20 cellular contexts compared by ENCODE assay signal in genomic region chr21:34345091-34345871, GRCh38. TPM values are rescaled to one million over a fixed set of nuclear protein-coding genes. Genes with fewer than 3 reads are reported as not detected.
A peak's percentile ranks its signal among the peaks of the same experiment; 100 is the strongest.
DNase-seq lines count a peak whose midpoint lies in the region; ATAC-seq and TF ChIP-seq lines count a peak whose summit lies in the region.
"Had no signal": no experiment of that assay in that cellular context is flagged by ENCODE, and none has a peak within 500 bp of the region (broad histone marks: within the 10 kb centered on the region; RNA-seq: fewer than 3 reads in every experiment).

No MANE protein-coding gene starts in this region.

- H3K23ac ChIP-seq in mesenchymal stem cell (ENCODE audit: low read length in 2 of 2) = no peak overlapping the region

- DNase-seq in SJSA1 (ENCODE audit: low read depth in 1 of 2, low spot score in 2 of 2) (peak; percentile 56 to 71), esophagus squamous epithelium (lab: John Stamatoyannopoulos, UW) (no peak), mesenchymal stem cell (peak; percentile 30), tibial artery (no peak), epidermal melanocyte (ENCODE audit: insufficient read length, low spot score) (no peak)
- DNase-seq in CD8-positive, alpha-beta memory T cell = no peak
- no peak for DNase-seq in activated CD4-positive, alpha-beta memory T cell treated with anti-CD3 and anti-CD28 coated beads, Interleukin-2, amount 10 ng/mL, durations not matched to agents 7 days and 5 days
- DNase-seq: activated CD8-positive, alpha-beta T cell treated with anti-CD3 and anti-CD28 coated beads, Interleukin-2, amount 10 ng/mL, durations not matched to agents 7 days and 5 days; head of caudate nucleus; naive thymus-derived CD8-positive, alpha-beta T cell; NCI-H187; NCI-H524; spleen had no signal

- CTCF ChIA-PET in CD8-positive, alpha-beta memory T cell (lab: Charles Lee) = interaction anchor here (1.6 to 11.1 kb wide), 2 partner anchors 9 to 423 kb away, joined by 4 to 190 read pairs; no protein-coding TSS in a partner anchor
- CTCF ChIA-PET in activated CD4-positive, alpha-beta memory T cell treated with anti-CD3 and anti-CD28 coated beads, Interleukin-2, amount 10 ng/mL, durations not matched to agents 7 days and 5 days (lab: Charles Lee) = interaction anchor here (0.9 to 7.9 kb wide), 3 partner anchors 101 to 424 kb away, joined by 3 to 253 read pairs (median 8); no protein-coding TSS in a partner anchor

- H2AK5ac ChIP-seq in mesenchymal stem cell (ENCODE audit: low read length, severe bottlenecking) = peak overlapping the region; percentile 33

- 71 to 73% methylated on average over 7 to 13 of the region's 15 CpGs for WGBS in esophagus squamous epithelium, 2 donors
- WGBS in mesenchymal stem cell = 62% methylated on average over 14 of the region's 15 CpGs

- H3K4me1 Mint-ChIP-seq in CD8-positive, alpha-beta memory T cell = peaks cover 8 to 11% (median 10%) of the 10 kb centered on the region in 3 donors
- H3K4me1 Mint-ChIP-seq in activated CD4-positive, alpha-beta memory T cell treated with anti-CD3 and anti-CD28 coated beads, Interleukin-2, amount 10 ng/mL, durations not matched to agents 7 days and 5 days = peaks cover 8% of the 10 kb centered on the region
- H3K4me1 Mint-ChIP-seq in stimulated activated memory B cell treated with anti-CD40 and anti-IgM and Interleukin-4, amounts not matched to agents 10 μg/mL and 1 μg/mL and 100 μg/mL, for 72 hours = peaks cover 7% of the 10 kb centered on the region
- H3K4me1 Mint-ChIP-seq: endodermal cell had no signal

- no peak for TF ChIP-seq CTCF in esophagus squamous epithelium (IDR thresholded peaks at IDR 0.05)
- TF ChIP-seq CTCF in tibial artery (IDR thresholded peaks at IDR 0.05) = no peak

- no peaks in the 10 kb centered on the region for H3K9me3 ChIP-seq in SJSA1 (replicated peaks)
- H3K9me3 ChIP-seq in esophagus squamous epithelium = no peaks in the 10 kb centered on the region
- no peaks in the 10 kb centered on the region for H3K9me3 ChIP-seq in mesenchymal stem cell (ENCODE audit: control insufficient read depth, low read length)
- no peaks in the 10 kb centered on the region for H3K9me3 ChIP-seq in tibial artery
- H3K9me3 ChIP-seq in CD8-positive, alpha-beta memory T cell (ENCODE audit: low read length) = no peaks in the 10 kb centered on the region
- H3K9me3 ChIP-seq: body of pancreas, spleen had no signal

- H2BK5ac ChIP-seq in mesenchymal stem cell (ENCODE audit: low read depth, low read length, poor library complexity, severe bottlenecking) = peak overlapping the region; percentile 49

- H2AFZ ChIP-seq in mesenchymal stem cell (ENCODE audit: low read depth, low read length) = no peak overlapping the region

- no peaks in the 10 kb centered on the region for H3K36me3 Mint-ChIP-seq in CD8-positive, alpha-beta memory T cell
- no peaks in the 10 kb centered on the region for H3K36me3 Mint-ChIP-seq in activated CD4-positive, alpha-beta memory T cell treated with anti-CD3 and anti-CD28 coated beads, Interleukin-2, amount 10 ng/mL, durations not matched to agents 7 days and 5 days (ENCODE audit: low read depth)
- H3K36me3 Mint-ChIP-seq in stimulated activated memory B cell treated with anti-CD40 and anti-IgM and Interleukin-4, amounts not matched to agents 10 μg/mL and 1 μg/mL and 100 μg/mL, for 72 hours = no peaks in the 10 kb centered on the region
- H3K36me3 Mint-ChIP-seq: CD14-positive monocyte; naive thymus-derived CD8-positive, alpha-beta T cell had no signal

- H3K9me3 Mint-ChIP-seq in CD8-positive, alpha-beta memory T cell = peaks cover 0 to 2% (median 0%) of the 10 kb centered on the region in 5 donors
- H3K9me3 Mint-ChIP-seq in activated CD4-positive, alpha-beta memory T cell treated with anti-CD3 and anti-CD28 coated beads, Interleukin-2, amount 10 ng/mL, durations not matched to agents 7 days and 5 days = no peaks in the 10 kb centered on the region
- no peaks in the 10 kb centered on the region for H3K9me3 Mint-ChIP-seq in stimulated activated memory B cell treated with anti-CD40 and anti-IgM and Interleukin-4, amounts not matched to agents 10 μg/mL and 1 μg/mL and 100 μg/mL, for 72 hours
- H3K9me3 Mint-ChIP-seq: CD14-positive monocyte; naive thymus-derived CD8-positive, alpha-beta T cell had no signal

- H2BK120ac ChIP-seq in mesenchymal stem cell (ENCODE audit: low read depth, low read length) = peak overlapping the region; percentile 87

- H4K91ac ChIP-seq in mesenchymal stem cell (ENCODE audit: low read length) = peak overlapping the region; percentile 97

- H3K4me1 ChIP-seq in SJSA1 (replicated peaks) = peaks cover 40% of the 10 kb centered on the region
- peaks cover 0 to 15% (median 0%) of the 10 kb centered on the region in 3 donors for H3K4me1 ChIP-seq in esophagus squamous epithelium
- peaks cover 18% of the 10 kb centered on the region for H3K4me1 ChIP-seq in mesenchymal stem cell (ENCODE audit: control insufficient read depth, insufficient read depth, low read depth, low read length)
- H3K4me1 ChIP-seq in tibial artery = peaks cover 0 to 52% (median 35%) of the 10 kb centered on the region in 4 donors
- H3K4me1 ChIP-seq in CD8-positive, alpha-beta memory T cell (ENCODE audit: insufficient read depth, low read length) = no peaks in the 10 kb centered on the region
- H3K4me1 ChIP-seq: body of pancreas, spleen had no signal

- no peak overlapping the region for H3K4me3 Mint-ChIP-seq in CD8-positive, alpha-beta memory T cell
- no peak overlapping the region for H3K4me3 Mint-ChIP-seq in activated CD4-positive, alpha-beta memory T cell treated with anti-CD3 and anti-CD28 coated beads, Interleukin-2, amount 10 ng/mL, durations not matched to agents 7 days and 5 days
- H3K4me3 Mint-ChIP-seq in stimulated activated memory B cell treated with anti-CD40 and anti-IgM and Interleukin-4, amounts not matched to agents 10 μg/mL and 1 μg/mL and 100 μg/mL, for 72 hours = no peak overlapping the region
- H3K4me3 Mint-ChIP-seq: activated CD8-positive, alpha-beta T cell treated with anti-CD3 and anti-CD28 coated beads, Interleukin-2, amount 10 ng/mL, durations not matched to agents 7 days and 5 days; CD14-positive monocyte; endodermal cell; naive thymus-derived CD8-positive, alpha-beta T cell had no signal

- H3K18ac ChIP-seq in mesenchymal stem cell (ENCODE audit: low read depth in 1 of 2, low read length in 2 of 2) = peak overlapping the region; percentile 76 to 83

- peak overlapping the region; percentile 56 for H3K27ac ChIP-seq in SJSA1
- peak overlapping the region in 3 of 4 donors; percentile 62 to 75 (median 69) for H3K27ac ChIP-seq in esophagus squamous epithelium
- no peak overlapping the region for H3K27ac ChIP-seq in mesenchymal stem cell (ENCODE audit: low read length, poor library complexity, severe bottlenecking)
- peak overlapping the region; percentile 77 to 83 for H3K27ac ChIP-seq in tibial artery
- H3K27ac ChIP-seq in CD8-positive, alpha-beta memory T cell (ENCODE audit: low read depth, low read length) = no peak overlapping the region
- H3K27ac ChIP-seq: body of pancreas, spleen had no signal

- no peak overlapping the region for H3K27ac Mint-ChIP-seq in CD8-positive, alpha-beta memory T cell
- H3K27ac Mint-ChIP-seq in activated CD4-positive, alpha-beta memory T cell treated with anti-CD3 and anti-CD28 coated beads, Interleukin-2, amount 10 ng/mL, durations not matched to agents 7 days and 5 days = no peak overlapping the region
- no peak overlapping the region for H3K27ac Mint-ChIP-seq in stimulated activated memory B cell treated with anti-CD40 and anti-IgM and Interleukin-4, amounts not matched to agents 10 μg/mL and 1 μg/mL and 100 μg/mL, for 72 hours
- H3K27ac Mint-ChIP-seq: activated CD8-positive, alpha-beta T cell treated with anti-CD3 and anti-CD28 coated beads, Interleukin-2, amount 10 ng/mL, durations not matched to agents 7 days and 5 days; CD14-positive monocyte; endodermal cell had no signal

- peak overlapping the region; percentile 46 for H3K4me2 ChIP-seq in mesenchymal stem cell (ENCODE audit: low read length, poor library complexity, severe bottlenecking)

- no peak for ATAC-seq in stimulated activated memory B cell treated with anti-CD40 and anti-IgM and Interleukin-4, amounts not matched to agents 10 μg/mL and 1 μg/mL and 100 μg/mL, for 72 hours
- ATAC-seq: activated CD8-positive, alpha-beta T cell treated with anti-CD3 and anti-CD28 coated beads, Interleukin-2, amount 10 ng/mL, durations not matched to agents 7 days and 5 days; body of pancreas; left lobe of liver; naive thymus-derived CD8-positive, alpha-beta T cell had no signal

- H3K36me3 ChIP-seq in SJSA1 (no peaks in the 10 kb centered on the region), esophagus squamous epithelium (no peaks in the 10 kb centered on the region), mesenchymal stem cell (ENCODE audit: control insufficient read depth in 1 of 2, insufficient read depth in 2 of 2, low read depth in 1 of 2, low read length in 2 of 2) (no peaks in the 10 kb centered on the region), tibial artery (no peaks in the 10 kb centered on the region)
- H3K36me3 ChIP-seq in CD8-positive, alpha-beta memory T cell (ENCODE audit: insufficient read depth, low read length) = no peaks in the 10 kb centered on the region
- H3K36me3 ChIP-seq: spleen had no signal

- peak overlapping the region; percentile 89 for H2BK15ac ChIP-seq in mesenchymal stem cell (ENCODE audit: low read depth, poor library complexity, severe bottlenecking)

- TF ChIP-seq POLR2A in esophagus squamous epithelium (IDR thresholded peaks at IDR 0.05) = no peak

- H2BK12ac ChIP-seq in mesenchymal stem cell (ENCODE audit: low read length in 2 of 2) = peak overlapping the region; percentile 86 to 92

- H3K27me3 ChIP-seq in SJSA1 (replicated peaks) = no peaks in the 10 kb centered on the region
- peaks cover 0 to 6% (median 0%) of the 10 kb centered on the region in 4 donors for H3K27me3 ChIP-seq in esophagus squamous epithelium
- H3K27me3 ChIP-seq in mesenchymal stem cell (ENCODE audit: control insufficient read depth in 1 of 2, insufficient read depth in 1 of 2, low read length in 2 of 2) = no peaks in the 10 kb centered on the region
- no peaks in the 10 kb centered on the region for H3K27me3 ChIP-seq in tibial artery
- H3K27me3 ChIP-seq in CD8-positive, alpha-beta memory T cell (ENCODE audit: insufficient read depth, low read length, poor library complexity, severe bottlenecking) = no peaks in the 10 kb centered on the region
- H3K27me3 ChIP-seq: body of pancreas, spleen had no signal

- POLR2A ChIA-PET in CD8-positive, alpha-beta memory T cell (lab: Charles Lee) = no interaction called here
- POLR2A ChIA-PET in activated CD4-positive, alpha-beta memory T cell treated with anti-CD3 and anti-CD28 coated beads, Interleukin-2, amount 10 ng/mL, durations not matched to agents 7 days and 5 days (lab: Charles Lee) = interaction anchor here (1.2 kb wide), 1 partner anchor 421 kb away, joined by 6 read pairs; no protein-coding TSS in a partner anchor

- no peaks in the 10 kb centered on the region for H3K79me1 ChIP-seq in mesenchymal stem cell (replicated peaks; ENCODE audit: low read length, poor library complexity, severe bottlenecking)

- no peak overlapping the region for H3K14ac ChIP-seq in mesenchymal stem cell (ENCODE audit: low read length in 2 of 2)

- peaks cover 4 to 6% of the 10 kb centered on the region in 2 donors for H3K27me3 Mint-ChIP-seq in CD8-positive, alpha-beta memory T cell
- peaks cover 10% of the 10 kb centered on the region for H3K27me3 Mint-ChIP-seq in activated CD4-positive, alpha-beta memory T cell treated with anti-CD3 and anti-CD28 coated beads, Interleukin-2, amount 10 ng/mL, durations not matched to agents 7 days and 5 days
- H3K27me3 Mint-ChIP-seq in stimulated activated memory B cell treated with anti-CD40 and anti-IgM and Interleukin-4, amounts not matched to agents 10 μg/mL and 1 μg/mL and 100 μg/mL, for 72 hours = peaks cover 32% of the 10 kb centered on the region

- no peak overlapping the region for H3K9ac ChIP-seq in mesenchymal stem cell (ENCODE audit: low read length)

- intact Hi-C loops in esophagus squamous epithelium (cut with DNase I) = no loop called here
- intact Hi-C loops in tibial artery (cut with DNase I; ENCODE audit: low total_unique reads) = loop anchor here (5.0 kb wide), 2 partner anchors 218 to 273 kb away; partner anchors contain the start of genes MRPS6 and SLC5A3

- H3K4ac ChIP-seq in mesenchymal stem cell (ENCODE audit: low read depth in 1 of 2, low read length in 2 of 2) = peak overlapping the region; percentile 54 to 55

- peak overlapping the region; percentile 70 for H4K8ac ChIP-seq in mesenchymal stem cell (ENCODE audit: low read length)

- H3K4me3 ChIP-seq in SJSA1 = no peak overlapping the region
- no peak overlapping the region for H3K4me3 ChIP-seq in esophagus squamous epithelium
- H3K4me3 ChIP-seq in mesenchymal stem cell (ENCODE audit: insufficient read depth in 1 of 2, low read depth in 1 of 2, low read length in 2 of 2) = no peak overlapping the region
- H3K4me3 ChIP-seq in tibial artery = no peak overlapping the region
- no peak overlapping the region for H3K4me3 ChIP-seq in CD8-positive, alpha-beta memory T cell (ENCODE audit: low read length)
- H3K4me3 ChIP-seq: body of pancreas, spleen had no signal

RNA-seq across cellular contexts. Expression of gene KCNE2, which starts 18.5 kb away (rescaled TPM):
- not detected in 2 replicates for total RNA-seq in SJSA1 (2014; rRNA removed; shearing (Covaris generic))
- total RNA-seq in esophagus squamous epithelium = not detected
- polyA plus RNA-seq in mesenchymal stem cell (2013, experiment 1 of 2) = 0.04 TPM
- not detected for polyA plus RNA-seq in mesenchymal stem cell (2013, experiment 2 of 2)
- not detected for total RNA-seq in CD8-positive, alpha-beta memory T cell
- not detected for polyA plus RNA-seq in CD8-positive, alpha-beta memory T cell
- not detected for total RNA-seq in activated CD4-positive, alpha-beta memory T cell treated with anti-CD3 and anti-CD28 coated beads, Interleukin-2, amount 10 ng/mL, durations not matched to agents 7 days and 5 days
- total RNA-seq: activated CD8-positive, alpha-beta T cell treated with anti-CD3 and anti-CD28 coated beads, Interleukin-2, amount 10 ng/mL, durations not matched to agents 7 days and 5 days; body of pancreas; left lobe of liver; naive thymus-derived CD8-positive, alpha-beta T cell; OCI-LY7; spleen; subcutaneous adipose tissue had no signal

RNA-seq across cellular contexts. Expression of gene SMIM11, which starts 30.0 kb away (rescaled TPM):
- total RNA-seq in SJSA1 (2014; rRNA removed; shearing (Covaris generic)) = 2.0 and 7.8 TPM in 2 replicates
- 10 to 100 TPM in 1 of 4 donors, 1 to 10 TPM in 1, under 1 TPM in 2; 0.49 to 11.9 (median 4.0) TPM for total RNA-seq in esophagus squamous epithelium
- polyA plus RNA-seq in mesenchymal stem cell (2013, experiment 1 of 2) = 10.8 TPM
- polyA plus RNA-seq in mesenchymal stem cell (2013, experiment 2 of 2) = 11.4 TPM
- 10 to 100 TPM in 1 of 2 experiments, 1 to 10 TPM in 1; 9.2 to 20.0 TPM for total RNA-seq in CD8-positive, alpha-beta memory T cell
- 3.4 TPM for polyA plus RNA-seq in CD8-positive, alpha-beta memory T cell
- total RNA-seq in activated CD4-positive, alpha-beta memory T cell treated with anti-CD3 and anti-CD28 coated beads, Interleukin-2, amount 10 ng/mL, durations not matched to agents 7 days and 5 days = 1 to 10 TPM; 3.1 to 4.2 TPM

Comparison
In these comparisons a context has a peak if more than half of its experiments do, and no peak if none do; other contexts are left out.
1. DNase-seq: peak in SJSA1 (2 of 2) and mesenchymal stem cell (single experiment); none in esophagus squamous epithelium (single experiment), tibial artery (0 of 2), epidermal melanocyte (single experiment), CD8-positive, alpha-beta memory T cell (0 of 5) and activated CD4-positive, alpha-beta memory T cell treated with anti-CD3 and anti-CD28 coated beads, Interleukin-2, amount 10 ng/mL, durations not matched to agents 7 days and 5 days (single experiment).
2. H3K27ac ChIP-seq: peak in SJSA1 (single experiment), esophagus squamous epithelium (3 of 4) and tibial artery (2 of 2); none in mesenchymal stem cell (single experiment) and CD8-positive, alpha-beta memory T cell (single experiment).